ENCODE assay signal across 1 cellular context in the genomic region with DNA sequence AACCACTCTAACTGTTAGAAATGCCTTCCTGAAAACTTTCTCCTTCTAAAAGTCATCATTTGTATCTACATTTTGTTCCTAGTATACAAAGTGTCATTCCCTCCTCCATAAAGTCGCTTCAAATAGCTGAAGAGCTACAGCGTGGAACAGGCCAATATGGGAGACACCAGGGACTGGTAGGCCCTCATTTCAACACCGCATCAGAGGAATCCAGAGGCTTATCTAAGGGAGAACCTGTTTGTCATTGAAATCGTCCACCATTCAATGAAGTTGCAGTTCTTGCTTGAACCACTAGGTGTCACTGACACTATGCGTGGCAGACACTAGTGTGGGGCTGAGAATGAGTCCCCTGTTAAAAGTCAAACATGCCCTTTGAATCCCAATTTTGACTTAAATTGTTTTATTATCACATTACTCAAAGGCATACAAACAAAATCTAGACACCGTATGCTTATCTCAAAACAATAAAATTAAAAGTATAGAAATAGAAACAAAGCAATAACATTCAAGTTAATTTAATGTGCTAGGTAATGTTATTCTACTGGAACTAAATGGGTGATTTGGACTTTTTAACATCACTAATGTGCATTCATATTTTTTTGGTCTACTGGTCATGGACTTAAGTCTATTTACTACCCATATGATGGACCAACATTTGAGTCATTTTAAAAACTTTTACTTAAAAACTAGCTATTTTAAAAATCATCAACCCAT.
TF ChIP-seq lines count a peak whose summit lies in the region.

No MANE protein-coding gene starts in this region.

TF ChIP-seq in HepG2, 621 proteins besides CTCF, POLR2A, EP300 and RAD21 (continued from another document):
- no peak for TF ChIP-seq YY1 (IDR thresholded peaks at IDR 0.05; ENCODE audit: insufficient read depth, insufficient replicate concordance, low read depth, low read length)
